15 cellular contexts compared by ENCODE assay signal in genomic region chr9:131039129-131039954, GRCh38.
"Had no signal": no experiment of that assay in that cellular context is flagged by ENCODE, and none has a peak within 500 bp of the region (broad histone marks: within the 10 kb centered on the region; RNA-seq: fewer than 3 reads in every experiment).

No MANE protein-coding gene starts in this region.

- H3K36me3 Mint-ChIP-seq: memory B cell, naive B cell, type B pancreatic cell had no signal

- H3K27ac Mint-ChIP-seq: memory B cell, type B pancreatic cell had no signal

- H3K4me3 ChIP-seq: coronary artery, left ventricle myocardium inferior, lower lobe of right lung, right atrium auricular region had no signal

- H3K27ac ChIP-seq: coronary artery, left ventricle myocardium inferior, lower lobe of right lung, neutrophil, right atrium auricular region had no signal

- H3K4me3 Mint-ChIP-seq: memory B cell, nephron, type B pancreatic cell had no signal

- H3K9me3 ChIP-seq: left ventricle myocardium inferior, lower lobe of right lung, neutrophil, right atrium auricular region had no signal

- H3K27me3 ChIP-seq: neutrophil, right atrium auricular region had no signal

- ATAC-seq: esophagus mucosa, lower lobe of right lung had no signal

- H3K9me3 Mint-ChIP-seq: memory B cell, nephron, type B pancreatic cell had no signal

- DNase-seq: effector CD4-positive, alpha-beta T cell; islet precursor cell; left ventricle myocardium inferior; lower lobe of right lung; naive B cell; small intestine; stimulated activated CD4-positive, alpha-beta T cell treated with anti-CD3 and anti-CD28 coated beads, Interleukin-12 subunit alpha, Interleukin-12 subunit beta, amount 100 ng/mL, for 4 hours; stimulated activated naive CD4-positive, alpha-beta T cell treated with Interleukin-2 at 50 U/mL for 16 hours had no signal

- H3K36me3 ChIP-seq: left ventricle myocardium inferior, lower lobe of right lung, neutrophil, right atrium auricular region had no signal
